Comparison of ENCODE assay signal across 1 cellular context in the genomic region with DNA sequence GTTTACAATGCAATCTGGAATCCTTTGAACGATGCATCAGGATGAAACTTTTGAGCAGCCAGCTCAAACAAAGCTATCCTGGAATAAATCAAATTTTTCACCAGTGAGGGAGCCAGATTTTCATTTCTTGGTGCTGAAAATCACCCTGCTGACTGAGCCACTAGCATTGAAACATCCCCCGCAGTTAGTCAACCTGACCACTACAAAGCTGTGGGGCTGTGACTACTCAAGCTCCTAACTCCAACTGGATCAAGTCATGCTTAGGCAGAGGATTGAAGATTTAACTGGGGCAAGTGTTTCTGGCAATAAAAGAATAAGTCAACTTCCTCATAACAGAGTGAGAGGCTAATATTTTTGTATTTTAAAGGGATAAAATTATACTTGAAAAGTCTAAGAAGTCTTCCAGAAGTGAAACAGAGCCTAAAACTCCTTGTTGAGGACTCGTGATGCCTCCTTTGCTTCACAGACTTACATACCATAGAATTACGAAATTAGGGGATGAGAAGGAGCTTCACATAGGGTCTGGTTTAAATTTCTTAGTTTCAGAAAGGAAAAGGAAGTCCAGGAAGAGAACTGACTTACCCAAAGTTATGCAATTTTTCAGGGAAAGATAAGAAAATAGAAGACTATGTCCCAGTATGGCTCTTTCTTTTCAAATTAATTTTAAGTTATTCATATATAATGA.
TF ChIP-seq lines count a peak whose summit lies in the region.

No MANE protein-coding gene starts in this region.

TF ChIP-seq in A549, 52 proteins besides CTCF, POLR2A, EP300 and RAD21 (continued from another document):
- TF ChIP-seq E2F6 (IDR thresholded peaks at IDR 0.05; ENCODE audit: borderline replicate concordance, low read depth), result no peak
- no peak for TF ChIP-seq CBX8 (IDR thresholded peaks at IDR 0.05)
- TF ChIP-seq EHF (CRISPR knock-in tag; IDR thresholded peaks at IDR 0.05), result no peak
